ENCODE assay signal across 10 cellular contexts in the genomic region with DNA sequence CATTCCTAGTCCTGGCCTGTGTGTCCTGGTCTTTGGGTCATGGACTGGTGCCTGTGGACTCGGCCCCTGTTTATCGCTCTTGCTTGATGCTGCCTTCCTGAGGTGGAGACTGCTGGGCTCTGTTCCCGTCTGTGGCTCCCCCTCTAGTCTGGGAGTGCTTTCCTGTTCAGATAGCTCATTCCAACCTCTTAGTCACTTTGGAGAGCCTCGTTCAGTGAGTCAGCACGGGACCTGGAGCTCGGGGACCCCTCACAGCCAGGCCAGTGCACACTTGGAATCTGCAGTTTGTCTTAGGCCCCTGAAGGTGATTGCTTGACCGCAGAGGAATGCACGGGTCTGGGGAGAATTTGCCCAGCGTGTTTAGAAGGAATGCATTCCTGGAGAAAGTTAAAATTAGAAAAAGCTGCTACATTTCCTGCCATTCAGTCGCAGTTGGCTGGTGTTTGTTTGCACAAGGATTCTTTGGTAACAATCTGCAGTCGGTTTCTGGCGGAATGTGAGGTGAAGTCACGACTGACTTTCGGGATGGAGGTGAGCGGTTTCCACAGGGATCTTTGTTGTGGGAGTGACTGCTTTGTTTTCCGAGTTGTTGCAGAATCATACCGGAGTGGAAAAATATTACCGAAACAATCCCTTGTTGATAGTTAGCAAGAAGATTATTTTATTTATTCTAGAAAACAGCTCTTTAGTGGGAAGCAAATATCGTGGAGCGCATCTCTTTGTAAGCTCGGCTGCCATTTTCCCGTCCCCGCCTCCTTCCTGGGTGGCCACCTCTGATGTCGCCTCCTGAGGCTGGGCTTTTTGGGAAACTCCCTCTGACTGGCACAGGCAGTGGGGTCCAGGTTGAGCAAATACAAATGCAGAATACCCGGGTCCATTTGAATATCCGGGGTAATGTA. TPM values are rescaled to one million over a fixed set of nuclear protein-coding genes. Genes with fewer than 3 reads are reported as not detected.
A peak's percentile ranks its signal among the peaks of the same experiment; 100 is the strongest.
DNase-seq lines count a peak whose midpoint lies in the region; ATAC-seq, FAIRE-seq and TF ChIP-seq lines count a peak whose summit lies in the region.
"Had no signal": no experiment of that assay in that cellular context is flagged by ENCODE, and none has a peak within 500 bp of the region (broad histone marks: within the 10 kb centered on the region; RNA-seq: fewer than 3 reads in every experiment).

No MANE protein-coding gene starts in this region.

- no peak overlapping the region for H3K4me3 ChIP-seq in bronchial epithelial cell (ENCODE audit: low read depth, low read length)

- no peaks in the 10 kb centered on the region for H3K9me3 Mint-ChIP-seq in type B pancreatic cell

- peaks cover 62% of the 10 kb centered on the region for H3K4me1 Mint-ChIP-seq in type B pancreatic cell (ENCODE audit: unreplicated experiment)

- no peak for FAIRE-seq in bronchial epithelial cell (lab: Jason Lieb, UNC)
- FAIRE-seq: A204.1, TTC549 had no signal

- peak; percentile 21 for TF ChIP-seq CTCF in bronchial epithelial cell (IDR thresholded peaks at IDR 0.05; ENCODE audit: insufficient read depth, low read length, severe bottlenecking)
- no peak for TF ChIP-seq CTCF in type B pancreatic cell (conservative IDR thresholded peaks at IDR 0.05)

- peak overlapping the region; percentile 76 for H3K4me3 Mint-ChIP-seq in type B pancreatic cell

- peaks cover 16% of the 10 kb centered on the region for H3K36me3 Mint-ChIP-seq in type B pancreatic cell

- H3K27ac Mint-ChIP-seq in type B pancreatic cell = peak overlapping the region; percentile 87

- DNase-seq in DMS79 treated with DMSO at 0.1 percent for 48 hours (lab: John Stamatoyannopoulos, UW) = peak; percentile 76
- no peak for DNase-seq in DMS79 (lab: John Stamatoyannopoulos, UW)
- DNase-seq in bronchial epithelial cell (ENCODE audit: low read depth) = peak; percentile 88
- peak; percentile 95 for DNase-seq in left kidney (ENCODE audit: low read depth, low spot score)
- no peak for DNase-seq in type B pancreatic cell (ENCODE audit: extremely low spot score, unreplicated experiment)
- no peak for DNase-seq in stimulated activated CD4-positive, alpha-beta T cell treated with anti-CD3 and anti-CD28 coated beads, Interleukin-2, amount 100 ng/mL, for 48 hours
- no peak for DNase-seq in NCI-H1417 treated with DMSO at 0.1 percent for 48 hours (lab: John Stamatoyannopoulos, UW)

- no peaks in the 10 kb centered on the region for H3K27me3 Mint-ChIP-seq in type B pancreatic cell

- no peak for ATAC-seq in HG03196 (IDR thresholded peaks at IDR 0.05; ENCODE audit: unreplicated experiment)

- H3K27me3 ChIP-seq in bronchial epithelial cell (ENCODE audit: control insufficient read depth, insufficient read depth, low read length) = no peaks in the 10 kb centered on the region

- peaks cover 9% of the 10 kb centered on the region for H3K36me3 ChIP-seq in bronchial epithelial cell (ENCODE audit: control insufficient read depth, insufficient read depth, low read length)

RNA-seq across cellular contexts. Expression of a gene that starts 29.6 kb away (rescaled TPM):
- total RNA-seq in bronchial epithelial cell (22.1 and 24.6 TPM in 2 replicates), type B pancreatic cell (ENCODE audit: low replicate concordance) (42.6 and 49.5 TPM in 2 replicates)

Comparison
In these comparisons a context has a peak if more than half of its experiments do, and no peak if none do; other contexts are left out.
1. DNase-seq: peak in DMS79 treated with DMSO at 0.1 percent for 48 hours (single experiment), bronchial epithelial cell (single experiment) and left kidney (single experiment); none in DMS79 (single experiment), type B pancreatic cell (single experiment), stimulated activated CD4-positive, alpha-beta T cell treated with anti-CD3 and anti-CD28 coated beads, Interleukin-2, amount 100 ng/mL, for 48 hours (0 of 2) and NCI-H1417 treated with DMSO at 0.1 percent for 48 hours (single experiment).